Comparison of ENCODE assay signal across 21 cellular contexts in genomic region chrX:153583433-153583832, GRCh38. TPM values are rescaled to one million over a fixed set of nuclear protein-coding genes. Genes with fewer than 3 reads are reported as not detected.
A peak's percentile ranks its signal among the peaks of the same experiment; 100 is the strongest.
DNase-seq lines count a peak whose midpoint lies in the region; ATAC-seq and TF ChIP-seq lines count a peak whose summit lies in the region.
"Had no signal": no experiment of that assay in that cellular context is flagged by ENCODE, and none has a peak within 500 bp of the region (broad histone marks: within the 10 kb centered on the region; RNA-seq: fewer than 3 reads in every experiment).

No MANE protein-coding gene starts in this region.

- peak overlapping the region in 2 of 4 donors; percentile 74 to 78 for H3K4me3 Mint-ChIP-seq in CD4-positive, CD25-positive, alpha-beta regulatory T cell
- H3K4me3 Mint-ChIP-seq: activated CD8-positive, alpha-beta memory T cell treated with anti-CD3 and anti-CD28 coated beads, Interleukin-2, amount 10 ng/mL, durations not matched to agents 7 days and 5 days; endodermal cell had no signal

- H4K20me1 ChIP-seq in BLaER1 (peaks cover under 1% of the 10 kb centered on the region; the same call in 1 of the 2 replicates), OCI-LY1 (ENCODE audit: insufficient read depth, low read length) (no peaks in the 10 kb centered on the region)

- no peaks in the 10 kb centered on the region for H3K9me2 ChIP-seq in OCI-LY1 (ENCODE audit: low read depth, low read length)

- no peak for ATAC-seq in CD4-positive, CD25-positive, alpha-beta regulatory T cell (ENCODE audit: low read depth in 2 of 2)
- ATAC-seq in HG02798 (IDR thresholded peaks at IDR 0.05; ENCODE audit: poor library complexity, unreplicated experiment) (no peak), left lobe of liver (no peak)

- no peak for TF ChIP-seq EP300 in transverse colon (IDR thresholded peaks at IDR 0.05; ENCODE audit: low read depth)

- H2AFZ ChIP-seq in OCI-LY1 (ENCODE audit: low read length): no peak overlapping the region

- H3K36me3 ChIP-seq in BLaER1: peaks cover 21% of the 10 kb centered on the region
- H3K36me3 ChIP-seq in CD4-positive, CD25-positive, alpha-beta regulatory T cell (ENCODE audit: control insufficient read depth, insufficient read depth, low read length): peaks cover 14% of the 10 kb centered on the region
- peaks cover 11% of the 10 kb centered on the region for H3K36me3 ChIP-seq in OCI-LY1 (ENCODE audit: insufficient read depth, low read length)
- H3K36me3 ChIP-seq in transverse colon: no peaks in the 10 kb centered on the region
- H3K36me3 ChIP-seq: breast epithelium had no signal

- intact Hi-C loops in transverse colon (cut with DNase I; ENCODE audit: low total_unique reads): no loop called here

- TF ChIP-seq CTCF in OCI-LY1 (IDR thresholded peaks at IDR 0.05; ENCODE audit: low read length): no peak
- TF ChIP-seq CTCF in fibroblast of pulmonary artery (IDR thresholded peaks at IDR 0.05; ENCODE audit: low read length, missing control alignments): no peak
- TF ChIP-seq CTCF in transverse colon (IDR thresholded peaks at IDR 0.05): no peak

- no peaks in the 10 kb centered on the region for H3K79me2 ChIP-seq in OCI-LY1 (ENCODE audit: insufficient read depth, low read length)

- WGBS in transverse colon (ENCODE audit: low coverage in 1 of 2), 2 donors: 20 to 60% methylated on average over 1 to 2 of the region's 2 CpGs

- DNase-seq in CD4-positive, CD25-positive, alpha-beta regulatory T cell: no peak
- peak; percentile 11 for DNase-seq in fibroblast of pulmonary artery (ENCODE audit: low read depth)
- no peak for DNase-seq in transverse colon
- no peak for DNase-seq in left lobe of liver (ENCODE audit: low spot score)
- DNase-seq: Caco-2; endodermal cell; GOT3; NCI-H1417; NCI-H2081 treated with DMSO at 0.1 percent for 48 hours; NCI-H446; NK-92 treated with Interleukin-12 subunit alpha and Interleukin-12 subunit beta, amount 100 ng/mL, for 24 hours; thyroid gland had no signal

- in situ Hi-C loops in transverse colon (cut with MboI; ENCODE audit: low pct_ligation_motif_present in 1 of 4, low pct_unique_long_range_greater_than_20kb in 1 of 4, low sequenced_read_pairs in 3 of 4): no loop called here

- no peak overlapping the region for H3K27ac ChIP-seq in BLaER1
- H3K27ac ChIP-seq in CD4-positive, CD25-positive, alpha-beta regulatory T cell (ENCODE audit: insufficient read depth, low read length, poor library complexity, severe bottlenecking): peak overlapping the region; percentile 51
- no peak overlapping the region for H3K27ac ChIP-seq in OCI-LY1 (ENCODE audit: low read depth, low read length, poor library complexity, severe bottlenecking)
- no peak overlapping the region for H3K27ac ChIP-seq in transverse colon
- H3K27ac ChIP-seq: breast epithelium, coronary artery, SK-N-MC, thyroid gland had no signal

- H3K27me3 Mint-ChIP-seq in CD4-positive, CD25-positive, alpha-beta regulatory T cell: no peaks in the 10 kb centered on the region
- H3K27me3 Mint-ChIP-seq: activated CD8-positive, alpha-beta memory T cell treated with anti-CD3 and anti-CD28 coated beads, Interleukin-2, amount 10 ng/mL, durations not matched to agents 7 days and 5 days had no signal

- H3F3A ChIP-seq in OCI-LY1 (ENCODE audit: insufficient read depth, low read length): no peaks in the 10 kb centered on the region

- H3K9me3 Mint-ChIP-seq in CD4-positive, CD25-positive, alpha-beta regulatory T cell: no peaks in the 10 kb centered on the region
- H3K9me3 Mint-ChIP-seq: activated T-helper 2 cell treated with anti-CD3 and anti-CD28 coated beads, Interferon-gamma antibody, Interleukin-2, Interleukin-4, amounts not matched to agents 10 μg/mL and 5 μg/mL and 100 μg/mL, durations not matched to agents 14 hours and 24 hours and 36 hours had no signal

- H3K4me1 Mint-ChIP-seq in CD4-positive, CD25-positive, alpha-beta regulatory T cell: peaks cover 8 to 35% (median 14%) of the 10 kb centered on the region in 4 donors

- no peak overlapping the region for H3K4me3 ChIP-seq in BLaER1
- H3K4me3 ChIP-seq in CD4-positive, CD25-positive, alpha-beta regulatory T cell (ENCODE audit: low read depth, low read length): no peak overlapping the region
- H3K4me3 ChIP-seq in OCI-LY1 (ENCODE audit: low read depth, low read length, poor library complexity, severe bottlenecking): no peak overlapping the region
- H3K4me3 ChIP-seq in fibroblast of pulmonary artery (replicated peaks; ENCODE audit: low read depth, low read length): no peak overlapping the region
- no peak overlapping the region for H3K4me3 ChIP-seq in transverse colon
- H3K4me3 ChIP-seq: breast epithelium, coronary artery, SK-N-MC, skin epidermis, thyroid gland had no signal

- H3K4me2 ChIP-seq in BLaER1: peak overlapping the region; percentile 55
- peak overlapping the region; percentile 50; the same call in 1 of the 2 replicates for H3K4me2 ChIP-seq in OCI-LY1 (ENCODE audit: low read length)

- peaks cover 2% of the 10 kb centered on the region for H3K36me3 Mint-ChIP-seq in CD4-positive, CD25-positive, alpha-beta regulatory T cell

- no peaks in the 10 kb centered on the region for H3K9me3 ChIP-seq in BLaER1
- H3K9me3 ChIP-seq in CD4-positive, CD25-positive, alpha-beta regulatory T cell (ENCODE audit: control insufficient read depth in 2 of 2, low read length in 2 of 2): no peaks in the 10 kb centered on the region
- no peaks in the 10 kb centered on the region for H3K9me3 ChIP-seq in OCI-LY1 (ENCODE audit: low read length)
- no peaks in the 10 kb centered on the region for H3K9me3 ChIP-seq in transverse colon
- H3K9me3 ChIP-seq: breast epithelium, Caco-2, thyroid gland had no signal

- H3K9ac ChIP-seq in BLaER1: no peak overlapping the region
- no peak overlapping the region for H3K9ac ChIP-seq in OCI-LY1 (ENCODE audit: low read length)

- H3K4me1 ChIP-seq in BLaER1 (peaks cover 26% of the 10 kb centered on the region), OCI-LY1 (ENCODE audit: insufficient read depth, low read length, severe bottlenecking) (peaks cover 13% of the 10 kb centered on the region), transverse colon (no peaks in the 10 kb centered on the region)
- H3K4me1 ChIP-seq in CD4-positive, CD25-positive, alpha-beta regulatory T cell (ENCODE audit: control insufficient read depth, insufficient read depth, low read length, poor library complexity, severe bottlenecking): peaks cover 15% of the 10 kb centered on the region
- H3K4me1 ChIP-seq: breast epithelium, Caco-2, thyroid gland had no signal

- peaks cover 84% of the 10 kb centered on the region for H3K27me3 ChIP-seq in BLaER1
- H3K27me3 ChIP-seq in CD4-positive, CD25-positive, alpha-beta regulatory T cell (ENCODE audit: control insufficient read depth, insufficient read depth, low read length): no peaks in the 10 kb centered on the region
- no peaks in the 10 kb centered on the region for H3K27me3 ChIP-seq in OCI-LY1 (ENCODE audit: insufficient read depth, low read length)
- H3K27me3 ChIP-seq in transverse colon: no peaks in the 10 kb centered on the region
- H3K27me3 ChIP-seq: thyroid gland had no signal

- no peak for TF ChIP-seq POLR2A in transverse colon (IDR thresholded peaks at IDR 0.05)

- peak overlapping the region; percentile 38 to 97 (median 52) for H3K27ac Mint-ChIP-seq in CD4-positive, CD25-positive, alpha-beta regulatory T cell
- H3K27ac Mint-ChIP-seq: activated CD8-positive, alpha-beta memory T cell treated with anti-CD3 and anti-CD28 coated beads, Interleukin-2, amount 10 ng/mL, durations not matched to agents 7 days and 5 days; activated T-helper 2 cell treated with anti-CD3 and anti-CD28 coated beads, Interferon-gamma antibody, Interleukin-2, Interleukin-4, amounts not matched to agents 10 μg/mL and 5 μg/mL and 100 μg/mL, durations not matched to agents 14 hours and 24 hours and 36 hours; endodermal cell had no signal

RNA-seq across cellular contexts. Expression of gene CCNQ, which starts 15.5 kb away (rescaled TPM):
- 23.8 TPM for total RNA-seq in CD4-positive, CD25-positive, alpha-beta regulatory T cell
- polyA plus RNA-seq in CD4-positive, CD25-positive, alpha-beta regulatory T cell: 10 to 100 TPM; 59.8 to 78.4 (median 77.2) TPM
- total RNA-seq in transverse colon (10 to 100 TPM in 3 of 4 donors, 1 to 10 TPM in 1; 5.2 to 32.5 (median 26.8) TPM), left lobe of liver (8.7 TPM)
